In genomic region chrX:111719426-111720210, GRCh38 we compare ENCODE assay signal across 2 cellular contexts.
TF ChIP-seq lines count a peak whose summit lies in the region.

No MANE protein-coding gene starts in this region.

TF ChIP-seq in IMR-90, 13 proteins besides CTCF, POLR2A, EP300 and RAD21:
- TF ChIP-seq NFE2L2 (IDR thresholded peaks at IDR 0.05; ENCODE audit: low read depth, low read length): no peak
- TF ChIP-seq CHD1 (IDR thresholded peaks at IDR 0.05; ENCODE audit: low read depth, low read length): no peak
- no peak for TF ChIP-seq RFX5 (IDR thresholded peaks at IDR 0.05; ENCODE audit: low read depth, low read length)
- TF ChIP-seq MAZ (IDR thresholded peaks at IDR 0.05; ENCODE audit: borderline replicate concordance, low read depth, low read length): no peak
- TF ChIP-seq CEBPB (IDR thresholded peaks at IDR 0.05; ENCODE audit: low read depth, low read length): no peak

TF ChIP-seq in HepG2, 621 proteins besides CTCF, POLR2A, EP300 and RAD21:
- TF ChIP-seq NCOR1 (IDR thresholded peaks at IDR 0.05; ENCODE audit: borderline replicate concordance, low read length) (no peak), STAG1 (CRISPR knock-in tag; IDR thresholded peaks at IDR 0.05) (0 out of 2 replicates have a peak, but pooled peaks have one; percentile 4)
TF ChIP-seq in HepG2: peak in this region for 1.
